Comparison of ENCODE assay signal across 19 cellular contexts in the genomic region with DNA sequence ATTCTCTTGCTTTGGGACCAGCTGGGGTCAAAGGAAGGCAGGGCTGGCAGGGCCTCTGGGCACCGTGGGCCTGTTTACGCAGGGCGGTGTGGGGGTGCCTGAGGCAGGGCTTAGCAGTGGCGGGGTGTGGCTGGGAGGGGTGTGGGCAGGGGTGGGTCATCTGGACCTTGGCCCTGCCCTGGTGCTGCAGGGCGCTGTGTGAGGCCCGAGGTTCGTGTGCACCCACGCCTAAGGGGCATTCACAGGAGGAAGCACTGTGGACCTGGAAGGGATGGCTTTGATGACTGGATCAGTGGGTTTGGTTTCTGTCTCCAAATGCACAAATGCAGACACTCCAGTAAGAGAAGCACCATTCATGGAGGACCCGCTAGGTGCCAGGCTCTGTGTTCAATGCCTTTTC. TPM values are rescaled to one million over a fixed set of nuclear protein-coding genes. Genes with fewer than 3 reads are reported as not detected.
"Had no signal": no experiment of that assay in that cellular context is flagged by ENCODE, and none has a peak within 500 bp of the region (broad histone marks: within the 10 kb centered on the region; RNA-seq: fewer than 3 reads in every experiment).

No MANE protein-coding gene starts in this region.

- H3K27ac ChIP-seq: neutrophil, testis, vagina had no signal

- H3K4me3 ChIP-seq: testis, vagina had no signal

- H3K36me3 ChIP-seq: neutrophil, vagina had no signal

- H3K36me3 Mint-ChIP-seq: activated CD8-positive, alpha-beta memory T cell treated with anti-CD3 and anti-CD28 coated beads, Interleukin-2, amount 10 ng/mL, durations not matched to agents 7 days and 5 days; activated naive CD4-positive, alpha-beta T cell treated with anti-CD3 and anti-CD28 coated beads, Interleukin-2, amount 50 U/mL, for 72 hours; brain; naive thymus-derived CD4-positive, alpha-beta T cell; stimulated activated naive B cell treated with anti-CD40 and anti-IgM and Interleukin-4, amounts not matched to agents 10 μg/mL and 1 μg/mL and 100 μg/mL, for 72 hours had no signal

- H3K9me3 ChIP-seq: neutrophil, testis, vagina had no signal

- H3K27ac Mint-ChIP-seq: activated CD8-positive, alpha-beta memory T cell treated with anti-CD3 and anti-CD28 coated beads, Interleukin-2, amount 10 ng/mL, durations not matched to agents 7 days and 5 days; activated T-cell treated with anti-CD3 and anti-CD28 coated beads, Interleukin-2, amount 50 U/mL, for 24 hours; naive thymus-derived CD4-positive, alpha-beta T cell; stimulated activated naive B cell treated with anti-CD40 and anti-IgM and Interleukin-4, amounts not matched to agents 10 μg/mL and 1 μg/mL and 100 μg/mL, for 72 hours had no signal

- H3K4me1 ChIP-seq: testis, vagina had no signal

- H3K4me3 Mint-ChIP-seq: activated CD8-positive, alpha-beta memory T cell treated with anti-CD3 and anti-CD28 coated beads, Interleukin-2, amount 10 ng/mL, durations not matched to agents 7 days and 5 days; activated T-cell treated with anti-CD3 and anti-CD28 coated beads, Interleukin-2, amount 50 U/mL, for 24 hours; brain; naive thymus-derived CD4-positive, alpha-beta T cell; stimulated activated naive B cell treated with anti-CD40 and anti-IgM and Interleukin-4, amounts not matched to agents 10 μg/mL and 1 μg/mL and 100 μg/mL, for 72 hours had no signal

- H3K27me3 ChIP-seq: neutrophil, testis, vagina had no signal

- ATAC-seq: activated CD8-positive, alpha-beta memory T cell treated with anti-CD3 and anti-CD28 coated beads, Interleukin-2, amount 10 ng/mL, durations not matched to agents 7 days and 5 days; activated naive CD4-positive, alpha-beta T cell treated with anti-CD3 and anti-CD28 coated beads, Interleukin-2, amount 50 U/mL, for 72 hours; left ventricle myocardium superior; naive thymus-derived CD4-positive, alpha-beta T cell; stimulated activated naive B cell treated with anti-CD40 and anti-IgM and Interleukin-4, amounts not matched to agents 10 μg/mL and 1 μg/mL and 100 μg/mL, for 72 hours had no signal

- H3K4me1 Mint-ChIP-seq: activated CD8-positive, alpha-beta memory T cell treated with anti-CD3 and anti-CD28 coated beads, Interleukin-2, amount 10 ng/mL, durations not matched to agents 7 days and 5 days; brain; naive thymus-derived CD4-positive, alpha-beta T cell; stimulated activated naive B cell treated with anti-CD40 and anti-IgM and Interleukin-4, amounts not matched to agents 10 μg/mL and 1 μg/mL and 100 μg/mL, for 72 hours had no signal

- DNase-seq: activated CD4-positive, alpha-beta T cell treated with anti-CD3 and anti-CD28 coated beads for 1 hour; activated CD4-positive, alpha-beta T cell treated with anti-CD3 and anti-CD28 coated beads, Interleukin-2, amount 50 U/mL, for 48 hours; activated CD8-positive, alpha-beta memory T cell treated with anti-CD3 and anti-CD28 coated beads, Interleukin-2, amount 10 ng/mL, durations not matched to agents 7 days and 5 days; activated effector memory CD4-positive, alpha-beta T cell treated with anti-CD3 and anti-CD28 coated beads, Interleukin-2, amount 50 U/mL, for 16 hours; activated T-cell treated with anti-CD3 and anti-CD28 coated beads, Interleukin-2, amount 50 U/mL, for 24 hours; amniotic stem cell; left ventricle myocardium superior; mesendoderm; naive thymus-derived CD4-positive, alpha-beta T cell; right cardiac atrium; stimulated activated CD4-positive, alpha-beta T cell treated with anti-CD3 and anti-CD28 coated beads, Interleukin-1b, Interleukin-23, amount 100 ng/mL, for 48 hours; stimulated activated naive B cell treated with anti-CD40 and anti-IgM and Interleukin-4, amounts not matched to agents 10 μg/mL and 1 μg/mL and 100 μg/mL, for 72 hours; T-helper 9 cell; testis had no signal

- H3K9me3 Mint-ChIP-seq: activated naive CD4-positive, alpha-beta T cell treated with anti-CD3 and anti-CD28 coated beads, Interleukin-2, amount 50 U/mL, for 72 hours; activated T-cell treated with anti-CD3 and anti-CD28 coated beads, Interleukin-2, amount 50 U/mL, for 24 hours; brain; naive thymus-derived CD4-positive, alpha-beta T cell; stimulated activated naive B cell treated with anti-CD40 and anti-IgM and Interleukin-4, amounts not matched to agents 10 μg/mL and 1 μg/mL and 100 μg/mL, for 72 hours had no signal

RNA-seq across cellular contexts. Expression of gene BCO1, which starts 37.3 kb away (rescaled TPM):
- total RNA-seq: activated CD8-positive, alpha-beta memory T cell treated with anti-CD3 and anti-CD28 coated beads, Interleukin-2, amount 10 ng/mL, durations not matched to agents 7 days and 5 days; activated naive CD4-positive, alpha-beta T cell treated with anti-CD3 and anti-CD28 coated beads, Interleukin-2, amount 50 U/mL, for 72 hours; left ventricle myocardium superior; naive thymus-derived CD4-positive, alpha-beta T cell; posterior vena cava; right cardiac atrium; vagina had no signal
